ENCODE assay signal across 21 cellular contexts in genomic region chr5:90111354-90112070, GRCh38.
DNase-seq lines count a peak whose midpoint lies in the region; ATAC-seq and TF ChIP-seq lines count a peak whose summit lies in the region.
"Had no signal": no experiment of that assay in that cellular context is flagged by ENCODE, and none has a peak within 500 bp of the region (broad histone marks: within the 10 kb centered on the region; RNA-seq: fewer than 3 reads in every experiment).

No MANE protein-coding gene starts in this region.

- H2AFZ ChIP-seq in ACC112 (ENCODE audit: low read length, unreplicated experiment) (peak overlapping the region; percentile 94), OCI-LY3 (ENCODE audit: low read depth, low read length) (no peak overlapping the region; the same call in 1 of the 2 replicates), neural cell (ENCODE audit: low read depth, low read length) (no peak overlapping the region)

- CTCF ChIA-PET in activated CD8-positive, alpha-beta T cell treated with anti-CD3 and anti-CD28 coated beads, Interleukin-2, amount 10 ng/mL, durations not matched to agents 7 days and 5 days (lab: Charles Lee) = no interaction called here

- H3K27me3 ChIP-seq in ACC112 (ENCODE audit: insufficient read depth, low read length) = no peaks in the 10 kb centered on the region
- H3K27me3 ChIP-seq in OCI-LY3 (ENCODE audit: low read depth, low read length) = no peaks in the 10 kb centered on the region
- H3K27me3 ChIP-seq in neural cell (ENCODE audit: insufficient read depth, low read depth, low read length) = no peaks in the 10 kb centered on the region

- H3K9ac ChIP-seq in OCI-LY3 (ENCODE audit: low read length) = no peak overlapping the region
- peak overlapping the region; percentile 9 for H3K9ac ChIP-seq in neural cell (ENCODE audit: low read length)

- H3K79me2 ChIP-seq in ACC112 (ENCODE audit: control insufficient read depth, insufficient read depth, low read length, unreplicated experiment) (no peaks in the 10 kb centered on the region), OCI-LY3 (ENCODE audit: low read length) (no peaks in the 10 kb centered on the region), neural cell (replicated peaks; ENCODE audit: insufficient read depth, low read length) (no peaks in the 10 kb centered on the region)

- H3K9me3 ChIP-seq in OCI-LY3 (ENCODE audit: insufficient read depth, low read length) = no peaks in the 10 kb centered on the region
- H3K9me3 ChIP-seq in neural cell (ENCODE audit: low read length) = no peaks in the 10 kb centered on the region
- H3K9me3 ChIP-seq: Caco-2, mucosa of descending colon had no signal

- H3K27ac Mint-ChIP-seq in activated CD8-positive, alpha-beta T cell treated with anti-CD3 and anti-CD28 coated beads, Interleukin-2, amount 10 ng/mL, durations not matched to agents 7 days and 5 days = no peak overlapping the region
- H3K27ac Mint-ChIP-seq in progenitor cell of endocrine pancreas = no peak overlapping the region
- H3K27ac Mint-ChIP-seq: activated B cell treated with CpG ODN at 0.5 μM for 24 hours, type B pancreatic cell had no signal

- no peak for TF ChIP-seq RAD21 in neural cell (conservative IDR thresholded peaks at IDR 0.05)

- H3K36me3 ChIP-seq in ACC112 (ENCODE audit: insufficient read depth, low read length) (no peaks in the 10 kb centered on the region), OCI-LY3 (replicated peaks; ENCODE audit: low read depth, low read length) (no peaks in the 10 kb centered on the region), neural cell (ENCODE audit: insufficient read depth, low read length) (no peaks in the 10 kb centered on the region)

- H3K4me3 ChIP-seq in ACC112 (ENCODE audit: low read depth, low read length) (peak overlapping the region; percentile 66), OCI-LY3 (ENCODE audit: low read length) (peak overlapping the region; percentile 44), choroid plexus epithelial cell (ENCODE audit: low read depth, low read length) (peak overlapping the region; percentile 6), neural cell (ENCODE audit: low read length) (peak overlapping the region; percentile 42)
- H3K4me3 ChIP-seq: mucosa of descending colon had no signal

- no peak for TF ChIP-seq EP300 in neural cell (conservative IDR thresholded peaks at IDR 0.05; ENCODE audit: poor library complexity, severe bottlenecking)

- H3K4me1 ChIP-seq in ACC112 (ENCODE audit: control insufficient read depth, insufficient read depth, low read length, unreplicated experiment) (peaks cover 7% of the 10 kb centered on the region), OCI-LY3 (ENCODE audit: low read length) (peaks cover 12% of the 10 kb centered on the region)
- H3K4me1 ChIP-seq: Caco-2 had no signal

- peaks cover 2% of the 10 kb centered on the region for H3F3A ChIP-seq in neural cell (ENCODE audit: insufficient read depth, low read length, poor library complexity, severe bottlenecking)

- no peaks in the 10 kb centered on the region for H4K20me1 ChIP-seq in OCI-LY3 (ENCODE audit: insufficient read depth, low read length)
- H4K20me1 ChIP-seq in neural cell (ENCODE audit: insufficient read depth) = no peaks in the 10 kb centered on the region

- POLR2A ChIA-PET in activated CD8-positive, alpha-beta T cell treated with anti-CD3 and anti-CD28 coated beads, Interleukin-2, amount 10 ng/mL, durations not matched to agents 7 days and 5 days (lab: Charles Lee) = no interaction called here

- H3K36me3 Mint-ChIP-seq in activated CD8-positive, alpha-beta T cell treated with anti-CD3 and anti-CD28 coated beads, Interleukin-2, amount 10 ng/mL, durations not matched to agents 7 days and 5 days (ENCODE audit: low read depth) = no peaks in the 10 kb centered on the region
- H3K36me3 Mint-ChIP-seq in progenitor cell of endocrine pancreas (ENCODE audit: insufficient read depth) = no peaks in the 10 kb centered on the region
- H3K36me3 Mint-ChIP-seq: type B pancreatic cell had no signal

- peak overlapping the region; percentile 70 for H3K4me2 ChIP-seq in OCI-LY3 (ENCODE audit: low read length)
- H3K4me2 ChIP-seq in neural cell (ENCODE audit: low read length) = peak overlapping the region; percentile 46

- no peaks in the 10 kb centered on the region for H3K9me3 Mint-ChIP-seq in activated CD8-positive, alpha-beta T cell treated with anti-CD3 and anti-CD28 coated beads, Interleukin-2, amount 10 ng/mL, durations not matched to agents 7 days and 5 days (ENCODE audit: insufficient read depth)
- peaks cover 3% of the 10 kb centered on the region for H3K9me3 Mint-ChIP-seq in progenitor cell of endocrine pancreas (ENCODE audit: low read depth)
- H3K9me3 Mint-ChIP-seq: activated B cell treated with CpG ODN at 0.5 μM for 24 hours, type B pancreatic cell had no signal

- no peak for TF ChIP-seq CTCF in OCI-LY3 (IDR thresholded peaks at IDR 0.05; ENCODE audit: low read depth, low read length)
- TF ChIP-seq CTCF in choroid plexus epithelial cell (conservative IDR thresholded peaks at IDR 0.05; ENCODE audit: low read depth, low read length) = no peak
- no peak for TF ChIP-seq CTCF in neural cell (IDR thresholded peaks at IDR 0.05; ENCODE audit: poor library complexity, severe bottlenecking)
- TF ChIP-seq CTCF in progenitor cell of endocrine pancreas (IDR thresholded peaks at IDR 0.05; ENCODE audit: unreplicated experiment) = no peak

- peak; percentile 88 for DNase-seq in choroid plexus epithelial cell (ENCODE audit: low read depth)
- DNase-seq in substantia nigra (lab: John Stamatoyannopoulos, UW) = no peak
- DNase-seq in activated CD8-positive, alpha-beta T cell treated with anti-CD3 and anti-CD28 coated beads, Interleukin-2, amount 10 ng/mL, durations not matched to agents 7 days and 5 days = no peak
- DNase-seq in progenitor cell of endocrine pancreas (ENCODE audit: low spot score, unreplicated experiment) = no peak
- no peak for DNase-seq in AG08396 (ENCODE audit: low spot score)
- DNase-seq: activated B cell treated with CpG ODN at 0.5 μM for 24 hours; activated gamma-delta T cell; Caco-2; caudate nucleus; GDM1; head of caudate nucleus; mucosa of descending colon; NCI-H187; NCI-H526; stimulated activated CD4-positive, alpha-beta T cell treated with anti-CD3 and anti-CD28 coated beads, Interleukin-2, amount 100 ng/mL, for 24 hours; stimulated activated CD8-positive, alpha-beta memory T cell treated with anti-CD3 and anti-CD28 coated beads, Interleukin-4, amount 100 ng/mL, for 48 hours had no signal

- H3K27me3 Mint-ChIP-seq in activated CD8-positive, alpha-beta T cell treated with anti-CD3 and anti-CD28 coated beads, Interleukin-2, amount 10 ng/mL, durations not matched to agents 7 days and 5 days (ENCODE audit: low read depth) = no peaks in the 10 kb centered on the region
- H3K27me3 Mint-ChIP-seq in progenitor cell of endocrine pancreas = no peaks in the 10 kb centered on the region
- H3K27me3 Mint-ChIP-seq: activated B cell treated with CpG ODN at 0.5 μM for 24 hours, type B pancreatic cell had no signal

- no peak for ATAC-seq in activated CD8-positive, alpha-beta T cell treated with anti-CD3 and anti-CD28 coated beads, Interleukin-2, amount 10 ng/mL, durations not matched to agents 7 days and 5 days
- ATAC-seq: mucosa of descending colon had no signal

- H3K4me1 Mint-ChIP-seq in activated CD8-positive, alpha-beta T cell treated with anti-CD3 and anti-CD28 coated beads, Interleukin-2, amount 10 ng/mL, durations not matched to agents 7 days and 5 days (ENCODE audit: low read depth) = no peaks in the 10 kb centered on the region
- no peaks in the 10 kb centered on the region for H3K4me1 Mint-ChIP-seq in progenitor cell of endocrine pancreas (ENCODE audit: low read depth)

- H3K27ac ChIP-seq in ACC112 (ENCODE audit: low read depth, low read length) = peak overlapping the region; percentile 36; the same call in 1 of the 2 replicates
- 0 out of 2 replicates have a peak overlapping the region, but pooled peaks have one; percentile 21 for H3K27ac ChIP-seq in OCI-LY3 (ENCODE audit: low read length)
- H3K27ac ChIP-seq in neural cell (ENCODE audit: low read length) = peak overlapping the region; percentile 66
- H3K27ac ChIP-seq in substantia nigra (ENCODE audit: low read depth, low read length, poor library complexity, severe bottlenecking) = no peak overlapping the region
- H3K27ac ChIP-seq: HL-60 had no signal

- no peak overlapping the region for H3K4me3 Mint-ChIP-seq in activated CD8-positive, alpha-beta T cell treated with anti-CD3 and anti-CD28 coated beads, Interleukin-2, amount 10 ng/mL, durations not matched to agents 7 days and 5 days
- H3K4me3 Mint-ChIP-seq in progenitor cell of endocrine pancreas (ENCODE audit: low read depth) = no peak overlapping the region
- H3K4me3 Mint-ChIP-seq: activated B cell treated with CpG ODN at 0.5 μM for 24 hours, type B pancreatic cell had no signal

- H3K9me2 ChIP-seq in neural cell (ENCODE audit: insufficient read depth, low read length) = no peaks in the 10 kb centered on the region

TF ChIP-seq in neural cell, 6 proteins besides CTCF, POLR2A, EP300 and RAD21 (continues in another document):
- TF ChIP-seq MXI1 (conservative IDR thresholded peaks at IDR 0.05; ENCODE audit: poor library complexity, severe bottlenecking) (no peak), POLR2AphosphoS5 (IDR thresholded peaks at IDR 0.05) (no peak), SMC3 (conservative IDR thresholded peaks at IDR 0.05; ENCODE audit: poor library complexity) (no peak), TAF1 (IDR thresholded peaks at IDR 0.05; ENCODE audit: low read depth) (no peak)
- TF ChIP-seq, protein P1, sequence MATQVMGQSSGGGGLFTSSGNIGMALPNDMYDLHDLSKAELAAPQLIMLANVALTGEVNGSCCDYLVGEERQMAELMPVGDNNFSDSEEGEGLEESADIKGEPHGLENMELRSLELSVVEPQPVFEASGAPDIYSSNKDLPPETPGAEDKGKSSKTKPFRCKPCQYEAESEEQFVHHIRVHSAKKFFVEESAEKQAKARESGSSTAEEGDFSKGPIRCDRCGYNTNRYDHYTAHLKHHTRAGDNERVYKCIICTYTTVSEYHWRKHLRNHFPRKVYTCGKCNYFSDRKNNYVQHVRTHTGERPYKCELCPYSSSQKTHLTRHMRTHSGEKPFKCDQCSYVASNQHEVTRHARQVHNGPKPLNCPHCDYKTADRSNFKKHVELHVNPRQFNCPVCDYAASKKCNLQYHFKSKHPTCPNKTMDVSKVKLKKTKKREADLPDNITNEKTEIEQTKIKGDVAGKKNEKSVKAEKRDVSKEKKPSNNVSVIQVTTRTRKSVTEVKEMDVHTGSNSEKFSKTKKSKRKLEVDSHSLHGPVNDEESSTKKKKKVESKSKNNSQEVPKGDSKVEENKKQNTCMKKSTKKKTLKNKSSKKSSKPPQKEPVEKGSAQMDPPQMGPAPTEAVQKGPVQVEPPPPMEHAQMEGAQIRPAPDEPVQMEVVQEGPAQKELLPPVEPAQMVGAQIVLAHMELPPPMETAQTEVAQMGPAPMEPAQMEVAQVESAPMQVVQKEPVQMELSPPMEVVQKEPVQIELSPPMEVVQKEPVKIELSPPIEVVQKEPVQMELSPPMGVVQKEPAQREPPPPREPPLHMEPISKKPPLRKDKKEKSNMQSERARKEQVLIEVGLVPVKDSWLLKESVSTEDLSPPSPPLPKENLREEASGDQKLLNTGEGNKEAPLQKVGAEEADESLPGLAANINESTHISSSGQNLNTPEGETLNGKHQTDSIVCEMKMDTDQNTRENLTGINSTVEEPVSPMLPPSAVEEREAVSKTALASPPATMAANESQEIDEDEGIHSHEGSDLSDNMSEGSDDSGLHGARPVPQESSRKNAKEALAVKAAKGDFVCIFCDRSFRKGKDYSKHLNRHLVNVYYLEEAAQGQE (IDR thresholded peaks at IDR 0.05; ENCODE audit: borderline replicate concordance) = no peak

Comparison
In these comparisons a context has a peak if more than half of its experiments do, and no peak if none do; other contexts are left out.
1. H3K4me3 ChIP-seq: peak in every context shown above with its lines; median percentile 66 in ACC112; 44 in OCI-LY3; 42 in neural cell; 6 in choroid plexus epithelial cell.